ENCODE assay signal across 16 cellular contexts in the genomic region with DNA sequence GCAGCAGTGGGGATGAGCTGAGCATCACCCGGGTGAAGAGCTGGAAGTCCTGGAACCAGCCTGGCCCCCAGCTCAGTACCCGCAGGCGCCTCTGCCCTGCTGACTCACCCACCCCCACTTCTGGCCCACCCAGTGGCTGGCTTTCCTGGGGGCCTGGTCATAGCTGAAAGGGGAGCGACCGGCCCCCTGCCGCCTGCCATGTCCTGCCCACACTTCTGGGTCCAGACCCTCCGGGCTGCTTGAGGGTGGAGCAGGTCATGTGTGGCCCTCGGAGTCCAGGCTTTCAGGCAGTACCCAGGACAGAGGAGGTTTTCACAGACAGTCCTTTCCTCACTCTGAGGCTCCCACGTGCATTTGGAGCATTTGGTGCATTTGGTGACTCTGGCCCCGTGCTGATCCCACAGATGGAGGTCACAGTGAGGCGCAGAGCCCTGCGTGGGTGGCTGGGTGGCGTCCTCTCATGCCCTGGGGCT. TPM values are rescaled to one million over a fixed set of nuclear protein-coding genes. Genes with fewer than 3 reads are reported as not detected.
DNase-seq lines count a peak whose midpoint lies in the region; ATAC-seq and TF ChIP-seq lines count a peak whose summit lies in the region.
"Had no signal": no experiment of that assay in that cellular context is flagged by ENCODE, and none has a peak within 500 bp of the region (broad histone marks: within the 10 kb centered on the region; RNA-seq: fewer than 3 reads in every experiment).

No MANE protein-coding gene starts in this region.

- no peak for TF ChIP-seq POLR2A in erythroblast (IDR thresholded peaks at IDR 0.05; ENCODE audit: low read length)

- no peaks in the 10 kb centered on the region for H3K27me3 ChIP-seq in thymus (ENCODE audit: control insufficient read depth, insufficient read depth)

- peaks cover 50% of the 10 kb centered on the region for H3K4me1 Mint-ChIP-seq in activated T-cell treated with anti-CD3 and anti-CD28 coated beads, Interleukin-2, amount 50 U/mL, for 24 hours (ENCODE audit: low read depth)

- H3K27ac Mint-ChIP-seq in activated T-cell treated with anti-CD3 and anti-CD28 coated beads, Interleukin-2, amount 50 U/mL, for 24 hours: no peak overlapping the region

- no peaks in the 10 kb centered on the region for H3K9me3 Mint-ChIP-seq in activated T-cell treated with anti-CD3 and anti-CD28 coated beads, Interleukin-2, amount 50 U/mL, for 24 hours
- H3K9me3 Mint-ChIP-seq: neural crest cell had no signal

- peak; percentile 56 for ATAC-seq in SK-N-SH treated with all-trans-retinoic acid at 6 μM for 48 hours

- peak overlapping the region; percentile 38 for H3K4me3 Mint-ChIP-seq in activated T-cell treated with anti-CD3 and anti-CD28 coated beads, Interleukin-2, amount 50 U/mL, for 24 hours
- H3K4me3 Mint-ChIP-seq: neural crest cell had no signal

- peak overlapping the region; percentile 18 for H3K4me3 ChIP-seq in thymus (ENCODE audit: low read length)
- H3K4me3 ChIP-seq: left ventricle myocardium inferior, thoracic aorta had no signal

- peak; percentile 42 for DNase-seq in activated T-cell treated with anti-CD3 and anti-CD28 coated beads, Interleukin-2, amount 50 U/mL, for 24 hours
- no peak for DNase-seq in activated T-cell treated with anti-CD3 and anti-CD28 coated beads for 4 hours
- DNase-seq in erythroblast (lab: John Stamatoyannopoulos, UW): peak; percentile 59 to 65
- DNase-seq in stimulated activated naive CD4-positive, alpha-beta T cell treated with Interleukin-2 at 50 U/mL for 16 hours (lab: John Stamatoyannopoulos, UW): no peak
- no peak for DNase-seq in cerebellum (ENCODE audit: low spot score)
- no peak for DNase-seq in NOMO-1 (lab: John Stamatoyannopoulos, UW; ENCODE audit: unreplicated experiment in 2 of 2)
- DNase-seq: cortex of kidney, DMS 273 treated with DMSO at 0.1 percent for 48 hours, left ventricle myocardium inferior, NCI-H1930, NCI-H748 treated with DMSO at 0.1 percent for 48 hours had no signal

- H3K9me3 ChIP-seq in thymus (ENCODE audit: control insufficient read depth): no peaks in the 10 kb centered on the region
- H3K9me3 ChIP-seq: left ventricle myocardium inferior, thoracic aorta had no signal

- H3K27me3 Mint-ChIP-seq in activated T-cell treated with anti-CD3 and anti-CD28 coated beads, Interleukin-2, amount 50 U/mL, for 24 hours: no peaks in the 10 kb centered on the region

- H3K27ac ChIP-seq in thymus (ENCODE audit: low read depth): peak overlapping the region; percentile 80
- H3K27ac ChIP-seq: KMS-11, left ventricle myocardium inferior, thoracic aorta had no signal

- 56% methylated on average over 13 of the region's 13 CpGs for WGBS in thymus

- no peaks in the 10 kb centered on the region for H3K36me3 ChIP-seq in thymus (ENCODE audit: control insufficient read depth, insufficient read depth)
- H3K36me3 ChIP-seq: left ventricle myocardium inferior, thoracic aorta had no signal

- H3K4me1 ChIP-seq in thymus (ENCODE audit: control insufficient read depth, insufficient read depth, low read length): peaks cover 55% of the 10 kb centered on the region

- no peaks in the 10 kb centered on the region for H3K36me3 Mint-ChIP-seq in activated T-cell treated with anti-CD3 and anti-CD28 coated beads, Interleukin-2, amount 50 U/mL, for 24 hours (ENCODE audit: low read depth)

TF ChIP-seq in SK-N-SH treated with all-trans-retinoic acid at 6 μM for 48 hours, 23 proteins besides CTCF, POLR2A, EP300 and RAD21:
- TF ChIP-seq PPARA (CRISPR knock-in tag; IDR thresholded peaks at IDR 0.05; ENCODE audit: borderline replicate concordance) (no peak), GLIS3 (CRISPR knock-in tag; IDR thresholded peaks at IDR 0.05) (no peak), ZNF70 (CRISPR knock-in tag; IDR thresholded peaks at IDR 0.05) (no peak), ARNTL (CRISPR knock-in tag; IDR thresholded peaks at IDR 0.05; ENCODE audit: borderline replicate concordance, low read depth) (no peak), ZNF565 (CRISPR knock-in tag; conservative IDR thresholded peaks at IDR 0.05; ENCODE audit: low read depth) (no peak), ESRRG (CRISPR knock-in tag; IDR thresholded peaks at IDR 0.05) (no peak), ISL1 (CRISPR knock-in tag; IDR thresholded peaks at IDR 0.05) (no peak), ZFP30 (CRISPR knock-in tag; IDR thresholded peaks at IDR 0.05) (no peak), RARB (CRISPR knock-in tag; IDR thresholded peaks at IDR 0.05) (no peak), ZNF8 (CRISPR knock-in tag; IDR thresholded peaks at IDR 0.05) (no peak), TOX (CRISPR knock-in tag; IDR thresholded peaks at IDR 0.05; ENCODE audit: borderline replicate concordance) (no peak), ZC3H10 (CRISPR knock-in tag; IDR thresholded peaks at IDR 0.05) (no peak), BACH2 (CRISPR knock-in tag; IDR thresholded peaks at IDR 0.05; ENCODE audit: borderline replicate concordance) (no peak), OSR1 (CRISPR knock-in tag; IDR thresholded peaks at IDR 0.05) (no peak), TCF4 (CRISPR knock-in tag; IDR thresholded peaks at IDR 0.05; ENCODE audit: borderline replicate concordance) (no peak)
- TF ChIP-seq, protein P1, sequence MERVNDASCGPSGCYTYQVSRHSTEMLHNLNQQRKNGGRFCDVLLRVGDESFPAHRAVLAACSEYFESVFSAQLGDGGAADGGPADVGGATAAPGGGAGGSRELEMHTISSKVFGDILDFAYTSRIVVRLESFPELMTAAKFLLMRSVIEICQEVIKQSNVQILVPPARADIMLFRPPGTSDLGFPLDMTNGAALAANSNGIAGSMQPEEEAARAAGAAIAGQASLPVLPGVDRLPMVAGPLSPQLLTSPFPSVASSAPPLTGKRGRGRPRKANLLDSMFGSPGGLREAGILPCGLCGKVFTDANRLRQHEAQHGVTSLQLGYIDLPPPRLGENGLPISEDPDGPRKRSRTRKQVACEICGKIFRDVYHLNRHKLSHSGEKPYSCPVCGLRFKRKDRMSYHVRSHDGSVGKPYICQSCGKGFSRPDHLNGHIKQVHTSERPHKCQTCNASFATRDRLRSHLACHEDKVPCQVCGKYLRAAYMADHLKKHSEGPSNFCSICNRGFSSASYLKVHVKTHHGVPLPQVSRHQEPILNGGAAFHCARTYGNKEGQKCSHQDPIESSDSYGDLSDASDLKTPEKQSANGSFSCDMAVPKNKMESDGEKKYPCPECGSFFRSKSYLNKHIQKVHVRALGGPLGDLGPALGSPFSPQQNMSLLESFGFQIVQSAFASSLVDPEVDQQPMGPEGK (CRISPR knock-in tag; IDR thresholded peaks at IDR 0.05; ENCODE audit: borderline replicate concordance): no peak
- TF ChIP-seq, protein P2, sequence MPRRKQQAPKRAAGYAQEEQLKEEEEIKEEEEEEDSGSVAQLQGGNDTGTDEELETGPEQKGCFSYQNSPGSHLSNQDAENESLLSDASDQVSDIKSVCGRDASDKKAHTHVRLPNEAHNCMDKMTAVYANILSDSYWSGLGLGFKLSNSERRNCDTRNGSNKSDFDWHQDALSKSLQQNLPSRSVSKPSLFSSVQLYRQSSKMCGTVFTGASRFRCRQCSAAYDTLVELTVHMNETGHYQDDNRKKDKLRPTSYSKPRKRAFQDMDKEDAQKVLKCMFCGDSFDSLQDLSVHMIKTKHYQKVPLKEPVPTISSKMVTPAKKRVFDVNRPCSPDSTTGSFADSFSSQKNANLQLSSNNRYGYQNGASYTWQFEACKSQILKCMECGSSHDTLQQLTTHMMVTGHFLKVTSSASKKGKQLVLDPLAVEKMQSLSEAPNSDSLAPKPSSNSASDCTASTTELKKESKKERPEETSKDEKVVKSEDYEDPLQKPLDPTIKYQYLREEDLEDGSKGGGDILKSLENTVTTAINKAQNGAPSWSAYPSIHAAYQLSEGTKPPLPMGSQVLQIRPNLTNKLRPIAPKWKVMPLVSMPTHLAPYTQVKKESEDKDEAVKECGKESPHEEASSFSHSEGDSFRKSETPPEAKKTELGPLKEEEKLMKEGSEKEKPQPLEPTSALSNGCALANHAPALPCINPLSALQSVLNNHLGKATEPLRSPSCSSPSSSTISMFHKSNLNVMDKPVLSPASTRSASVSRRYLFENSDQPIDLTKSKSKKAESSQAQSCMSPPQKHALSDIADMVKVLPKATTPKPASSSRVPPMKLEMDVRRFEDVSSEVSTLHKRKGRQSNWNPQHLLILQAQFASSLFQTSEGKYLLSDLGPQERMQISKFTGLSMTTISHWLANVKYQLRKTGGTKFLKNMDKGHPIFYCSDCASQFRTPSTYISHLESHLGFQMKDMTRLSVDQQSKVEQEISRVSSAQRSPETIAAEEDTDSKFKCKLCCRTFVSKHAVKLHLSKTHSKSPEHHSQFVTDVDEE (CRISPR knock-in tag; IDR thresholded peaks at IDR 0.05): no peak
- TF ChIP-seq, protein P3, sequence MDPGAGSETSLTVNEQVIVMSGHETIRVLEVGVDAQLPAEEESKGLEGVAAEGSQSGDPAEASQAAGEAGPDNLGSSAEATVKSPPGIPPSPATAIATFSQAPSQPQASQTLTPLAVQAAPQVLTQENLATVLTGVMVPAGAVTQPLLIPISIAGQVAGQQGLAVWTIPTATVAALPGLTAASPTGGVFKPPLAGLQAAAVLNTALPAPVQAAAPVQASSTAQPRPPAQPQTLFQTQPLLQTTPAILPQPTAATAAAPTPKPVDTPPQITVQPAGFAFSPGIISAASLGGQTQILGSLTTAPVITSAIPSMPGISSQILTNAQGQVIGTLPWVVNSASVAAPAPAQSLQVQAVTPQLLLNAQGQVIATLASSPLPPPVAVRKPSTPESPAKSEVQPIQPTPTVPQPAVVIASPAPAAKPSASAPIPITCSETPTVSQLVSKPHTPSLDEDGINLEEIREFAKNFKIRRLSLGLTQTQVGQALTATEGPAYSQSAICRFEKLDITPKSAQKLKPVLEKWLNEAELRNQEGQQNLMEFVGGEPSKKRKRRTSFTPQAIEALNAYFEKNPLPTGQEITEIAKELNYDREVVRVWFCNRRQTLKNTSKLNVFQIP (CRISPR knock-in tag; IDR thresholded peaks at IDR 0.05; ENCODE audit: borderline replicate concordance, low read depth): no peak

RNA-seq across cellular contexts. Expression of a gene that starts 7.1 kb away (rescaled TPM):
- 115 TPM for polyA plus RNA-seq in thymus
- 9.9 TPM for total RNA-seq in cerebellum

RNA-seq across cellular contexts. Expression of a gene that starts 11.5 kb away (rescaled TPM):
- polyA plus RNA-seq in thymus: 1.4 TPM
- total RNA-seq in cerebellum: 7.9 TPM

RNA-seq across cellular contexts. Expression of a gene that starts 19.6 kb away (rescaled TPM):
- polyA plus RNA-seq in thymus: 122 TPM
- total RNA-seq in cerebellum: 10.9 TPM

Comparison
In these comparisons a context has a peak if more than half of its experiments do, and no peak if none do; other contexts are left out.
1. DNase-seq: peak in activated T-cell treated with anti-CD3 and anti-CD28 coated beads, Interleukin-2, amount 50 U/mL, for 24 hours (single experiment) and erythroblast (2 of 2); none in activated T-cell treated with anti-CD3 and anti-CD28 coated beads for 4 hours (single experiment), stimulated activated naive CD4-positive, alpha-beta T cell treated with Interleukin-2 at 50 U/mL for 16 hours (single experiment), cerebellum (single experiment) and NOMO-1 (0 of 2).